In genomic region chr12:31230004-31230403, GRCh38 we compare ENCODE assay signal across 13 cellular contexts.
DNase-seq lines count a peak whose midpoint lies in the region; ATAC-seq, FAIRE-seq and TF ChIP-seq lines count a peak whose summit lies in the region.
"Had no signal": no experiment of that assay in that cellular context is flagged by ENCODE, and none has a peak within 500 bp of the region (broad histone marks: within the 10 kb centered on the region; RNA-seq: fewer than 3 reads in every experiment).

No MANE protein-coding gene starts in this region.

- no TSS peak for BruUV-seq in HepG2 (replicated peaks; lab: Mats Ljungman, UMichigan)

- H3K4me2 ChIP-seq in HepG2 (ENCODE audit: low read depth, low read length) = peak overlapping the region; percentile 71

- H3K4me3 ChIP-seq in HepG2 (replicated peaks in 1 of 3; ENCODE audit: insufficient read depth in 1 of 3, low read depth in 2 of 3, low read length in 3 of 3) = peak overlapping the region in 1 of 3 experiments; percentile 36; a peak in 2 of 6 replicates
- H3K4me3 ChIP-seq in right lobe of liver = no peak overlapping the region
- no peak overlapping the region for H3K4me3 ChIP-seq in subcutaneous abdominal adipose tissue (ENCODE audit: low read depth in 1 of 5, low read length in 5 of 5)
- H3K4me3 ChIP-seq: GM12878 had no signal

- peaks cover 2 to 39% of the 10 kb centered on the region in 2 experiments; a peak in 4 of 5 replicates for H3K27me3 ChIP-seq in HepG2 (ENCODE audit: control insufficient read depth in 1 of 2, insufficient read depth in 2 of 2, low read length in 2 of 2)
- no peaks in the 10 kb centered on the region for H3K27me3 ChIP-seq in right lobe of liver
- no peaks in the 10 kb centered on the region for H3K27me3 ChIP-seq in foreskin keratinocyte
- peaks cover 0 to 2% (median 0%) of the 10 kb centered on the region in 5 donors for H3K27me3 ChIP-seq in subcutaneous abdominal adipose tissue (ENCODE audit: control insufficient read depth in 5 of 5, insufficient read depth in 4 of 5, low read length in 5 of 5)

- H3K27ac ChIP-seq in HepG2 (ENCODE audit: extremely low read length, insufficient read depth, low read length) (no peak overlapping the region), right lobe of liver (peak overlapping the region in 1 of 3 donors; percentile 43), foreskin keratinocyte (no peak overlapping the region), subcutaneous abdominal adipose tissue (ENCODE audit: low read depth, low read length) (peak overlapping the region; percentile 74)

- intact Hi-C loops in HepG2 (cut with micrococcal nuclease; ENCODE audit: unreplicated experiment) = no loop called here
- intact Hi-C loops in right lobe of liver (cut with DNase I) = loop anchor here in 1 of 2 donors (10.0 kb wide), 1 partner anchor 375 kb away; no protein-coding TSS in a partner anchor

- H4K20me1 ChIP-seq in HepG2 (ENCODE audit: insufficient read depth, low read length) = no peaks in the 10 kb centered on the region

- H3K9ac ChIP-seq in HepG2 (ENCODE audit: insufficient read depth, low read depth, low read length) (no peak overlapping the region), subcutaneous abdominal adipose tissue (ENCODE audit: low read length in 5 of 5) (no peak overlapping the region)

- DNase-seq in HepG2 (ENCODE audit: low spot score) = no peak
- DNase-seq in right lobe of liver = no peak
- DNase-seq in foreskin keratinocyte = peak; percentile 68 to 83
- DNase-seq in occipital lobe (lab: John Stamatoyannopoulos, UW) = no peak
- no peak for DNase-seq in NCI-H226
- no peak for DNase-seq in AML-193 (lab: John Stamatoyannopoulos, UW)
- DNase-seq: CD4-positive, alpha-beta T cell; DMS79; GOT3; H9 had no signal

- POLR2A ChIA-PET in HepG2 (lab: Yijun Ruan, JAX) = no interaction called here

- no peaks in the 10 kb centered on the region for H3K79me2 ChIP-seq in HepG2 (ENCODE audit: insufficient read depth, low read length)

- TF ChIP-seq EP300 in HepG2 (IDR thresholded peaks at IDR 0.05; ENCODE audit: low read depth in 2 of 2, low read length in 2 of 2) (no peak), HepG2 (CRISPR knock-in tag; IDR thresholded peaks at IDR 0.05; ENCODE audit: borderline replicate concordance) (no peak)

- H3K4me1 ChIP-seq in HepG2 (ENCODE audit: insufficient read depth, low read length) (peaks cover 14% of the 10 kb centered on the region), right lobe of liver (peaks cover 0 to 14% (median 4%) of the 10 kb centered on the region in 4 donors), foreskin keratinocyte (no peaks in the 10 kb centered on the region), subcutaneous abdominal adipose tissue (ENCODE audit: control insufficient read depth in 5 of 5, insufficient read depth in 5 of 5, low read length in 5 of 5) (peaks cover 5 to 70% (median 48%) of the 10 kb centered on the region in 5 donors)

- no peak for FAIRE-seq in HepG2 (lab: Jason Lieb, UNC)
- FAIRE-seq: GM12878, GM18507 had no signal

- 50% methylated on average over 5 of the region's 5 CpGs for WGBS in HepG2 (ENCODE audit: low lambda C conversion rate)
- WGBS in right lobe of liver (ENCODE audit: insufficient coverage, low coverage, low lambda C conversion rate, missing lambda C conversion rate) = 94% methylated on average over 5 of the region's 5 CpGs

- no peak for TF ChIP-seq CTCF in HepG2 (CRISPR knock-in tag; IDR thresholded peaks at IDR 0.05)
- no peak for TF ChIP-seq CTCF in right lobe of liver (IDR thresholded peaks at IDR 0.05)
- TF ChIP-seq CTCF in foreskin keratinocyte (conservative IDR thresholded peaks at IDR 0.05) = no peak

- TF ChIP-seq RAD21 in HepG2 (CRISPR knock-in tag; IDR thresholded peaks at IDR 0.05) = no peak

- H3K36me3 ChIP-seq in HepG2 (replicated peaks in 1 of 2; ENCODE audit: control insufficient read depth in 1 of 2, insufficient read depth in 2 of 2, low read length in 2 of 2) (no peaks in the 10 kb centered on the region), right lobe of liver (no peaks in the 10 kb centered on the region), subcutaneous abdominal adipose tissue (ENCODE audit: control insufficient read depth in 5 of 5, insufficient read depth in 5 of 5, low read length in 5 of 5) (no peaks in the 10 kb centered on the region)

- in situ Hi-C loops in HepG2 (cut with HindIII; ENCODE audit: extremely low pct_ligation_motif_present, low pct_unique_long_range_greater_than_20kb) = loop anchor here (10.0 kb wide), 1 partner anchor 115 kb away; no protein-coding TSS in a partner anchor

- ATAC-seq in HepG2 (no peak), right lobe of liver (no peak), foreskin keratinocyte (peak; percentile 69)
- ATAC-seq: GM12878 had no signal

- CTCF ChIA-PET in HepG2 (lab: Yijun Ruan, JAX; ENCODE audit: low intra/inter-chr PET ratio, low total read pairs) = no interaction called here

- TF ChIP-seq POLR2A in HepG2 (IDR thresholded peaks at IDR 0.05; ENCODE audit: insufficient read depth in 1 of 2, low read depth in 2 of 2, low read length in 2 of 2) (no peak), right lobe of liver (IDR thresholded peaks at IDR 0.05) (no peak)

- no peak overlapping the region for H2AFZ ChIP-seq in HepG2 (ENCODE audit: low read length)

- H3K9me3 ChIP-seq in HepG2 (ENCODE audit: low read length) (no peaks in the 10 kb centered on the region), right lobe of liver (no peaks in the 10 kb centered on the region), subcutaneous abdominal adipose tissue (ENCODE audit: control insufficient read depth in 5 of 5, low read length in 5 of 5) (no peaks in the 10 kb centered on the region)

TF ChIP-seq in HepG2, 621 proteins besides CTCF, POLR2A, EP300 and RAD21:
- TF ChIP-seq GTF2F1 (IDR thresholded peaks at IDR 0.05; ENCODE audit: low read length) = no peak
- TF ChIP-seq BCL3 (CRISPR knock-in tag; IDR thresholded peaks at IDR 0.05) = no peak
- no peak for TF ChIP-seq HNF4A (CRISPR knock-in tag; IDR thresholded peaks at IDR 0.05)
- no peak for TF ChIP-seq MAZ (IDR thresholded peaks at IDR 0.05; ENCODE audit: borderline replicate concordance, low read depth, low read length)
- no peak for TF ChIP-seq MAZ (CRISPR knock-in tag; IDR thresholded peaks at IDR 0.05; ENCODE audit: low read depth)
- TF ChIP-seq SNRNP70 (IDR thresholded peaks at IDR 0.05; ENCODE audit: low read depth, low read length) = no peak
- no peak for TF ChIP-seq THAP9 (CRISPR knock-in tag; IDR thresholded peaks at IDR 0.05; ENCODE audit: borderline replicate concordance)

Comparison
In these comparisons a context has a peak if more than half of its experiments do, and no peak if none do; other contexts are left out.
1. DNase-seq: peak in foreskin keratinocyte (2 of 2); none in HepG2 (single experiment), right lobe of liver (0 of 3), occipital lobe (single experiment), NCI-H226 (single experiment) and AML-193 (0 of 2).